8 cellular contexts compared by ENCODE assay signal in the genomic region with DNA sequence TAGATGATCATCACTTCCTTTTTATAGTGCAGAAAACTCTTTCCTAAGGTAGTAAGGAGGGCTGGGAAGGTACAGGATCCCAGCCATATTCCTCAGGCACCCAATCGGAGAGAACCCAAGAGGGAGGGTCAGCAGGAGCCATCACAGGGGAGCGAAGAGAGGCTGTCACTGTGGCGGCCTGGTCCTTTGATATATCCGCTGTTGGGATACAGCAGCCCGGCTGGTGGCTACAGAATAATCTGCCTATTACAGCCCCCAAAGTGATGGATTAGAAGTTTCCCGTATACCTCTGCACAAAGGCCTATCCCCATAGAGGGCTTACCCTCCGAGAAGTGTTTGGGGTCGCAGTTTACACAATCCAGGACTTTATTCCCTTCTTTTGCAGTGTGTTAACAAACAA. TPM values are rescaled to one million over a fixed set of nuclear protein-coding genes. Genes with fewer than 3 reads are reported as not detected.
DNase-seq lines count a peak whose midpoint lies in the region; ATAC-seq, FAIRE-seq and TF ChIP-seq lines count a peak whose summit lies in the region.

No MANE protein-coding gene starts in this region.

- H3K9me1 ChIP-seq in keratinocyte (ENCODE audit: control insufficient read depth, extremely low read depth, insufficient read depth, low read length) = no peaks in the 10 kb centered on the region

- H2AFZ ChIP-seq in mammary epithelial cell (ENCODE audit: low read depth, low read length) (no peak overlapping the region), keratinocyte (ENCODE audit: control insufficient read depth, low read length) (no peak overlapping the region)

- H3K4me3 ChIP-seq in mammary epithelial cell (replicated peaks in 1 of 3; ENCODE audit: insufficient read depth in 1 of 3, low read depth in 2 of 3, low read length in 3 of 3) = no peak overlapping the region
- no peak overlapping the region for H3K4me3 ChIP-seq in keratinocyte (ENCODE audit: control insufficient read depth in 2 of 3, extremely low read depth in 1 of 3, insufficient read depth in 2 of 3, low read depth in 1 of 3, low read length in 3 of 3)
- peak overlapping the region; percentile 68 to 83 for H3K4me3 ChIP-seq in vagina

- TF ChIP-seq CTCF in MCF 10A (IDR thresholded peaks at IDR 0.05; ENCODE audit: unreplicated experiment) = no peak
- TF ChIP-seq CTCF in mammary epithelial cell (conservative IDR thresholded peaks at IDR 0.05 in 1 of 2, IDR thresholded peaks at IDR 0.05 in 1 of 2; ENCODE audit: extremely low read depth in 1 of 2, insufficient read depth in 1 of 2, low read depth in 1 of 2, low read length in 2 of 2) = no peak
- no peak for TF ChIP-seq CTCF in keratinocyte (optimal IDR thresholded peaks at IDR 0.05 in 1 of 3, IDR thresholded peaks at IDR 0.05 in 1 of 3, conservative IDR thresholded peaks at IDR 0.05 in 1 of 3; ENCODE audit: extremely low read depth in 1 of 3, insufficient read depth in 2 of 3, low read length in 3 of 3)
- TF ChIP-seq CTCF in vagina (IDR thresholded peaks at IDR 0.05) = no peak

- H3K9me3 Mint-ChIP-seq in MCF 10A (ENCODE audit: unreplicated experiment) = no peaks in the 10 kb centered on the region
- no peaks in the 10 kb centered on the region for H3K9me3 Mint-ChIP-seq in activated T-helper 1 cell treated with anti-CD3 and anti-CD28 coated beads, Interleukin-12 subunit alpha, Interleukin-12 subunit beta, Interleukin-2, Interleukin-4 antibody, amounts not matched to agents 30 ng/mL and 10 ng/mL and 1 ng/mL, durations not matched to agents 14 hours and 24 hours and 36 hours

- in situ Hi-C loops in mammary epithelial cell (cut with MboI; ENCODE audit: low sequenced_read_pairs in 2 of 2) = loop anchor here (10.0 to 25.0 kb wide), 3 partner anchors 105 to 245 kb away; a partner anchor contains a TSS

- 57% methylated on average over 8 of the region's 8 CpGs for WGBS in mammary epithelial cell (ENCODE audit: low coverage, missing lambda C conversion rate)

- H3K9me3 ChIP-seq in mammary epithelial cell (replicated peaks; ENCODE audit: insufficient read depth, low read length) (no peaks in the 10 kb centered on the region), keratinocyte (ENCODE audit: control insufficient read depth, low read depth, low read length) (no peaks in the 10 kb centered on the region), vagina (no peaks in the 10 kb centered on the region)

- dilution Hi-C loops in mammary epithelial cell (cut with HindIII; ENCODE audit: low sequenced_read_pairs) (loop anchor here (10.0 kb wide), 1 partner anchor 55 kb away; a partner anchor contains a TSS), keratinocyte (cut with MboI; ENCODE audit: extremely low pct_ligation_motif_present, low sequenced_read_pairs) (no loop called here)

- H3K36me3 ChIP-seq in mammary epithelial cell (ENCODE audit: insufficient read depth, low read length) (no peaks in the 10 kb centered on the region), keratinocyte (ENCODE audit: control insufficient read depth in 2 of 2, extremely low read depth in 1 of 2, insufficient read depth in 2 of 2, low read length in 2 of 2) (no peaks in the 10 kb centered on the region), vagina (no peaks in the 10 kb centered on the region)

- H3K27me3 ChIP-seq in mammary epithelial cell (ENCODE audit: insufficient read depth, low read length) = no peaks in the 10 kb centered on the region
- H3K27me3 ChIP-seq in keratinocyte (ENCODE audit: control insufficient read depth, extremely low read depth, insufficient read depth, low read length) = no peaks in the 10 kb centered on the region
- no peaks in the 10 kb centered on the region for H3K27me3 ChIP-seq in vagina

- DNase-seq in MCF 10A (ENCODE audit: unreplicated experiment) (no peak), mammary epithelial cell (no peak), keratinocyte (ENCODE audit: low read depth, low spot score) (no peak), vagina (ENCODE audit: extremely low spot score in 2 of 2) (no peak), NOMO-1 treated with DMSO at 0.1 percent for 48 hours (lab: John Stamatoyannopoulos, UW; ENCODE audit: unreplicated experiment) (no peak), NCI-H526 treated with DMSO at 0.1 percent for 48 hours (lab: John Stamatoyannopoulos, UW) (no peak)
- no peak for DNase-seq in activated T-helper 1 cell treated with anti-CD3 and anti-CD28 coated beads, Interleukin-12 subunit alpha, Interleukin-12 subunit beta, Interleukin-2, Interleukin-4 antibody, amounts not matched to agents 30 ng/mL and 10 ng/mL and 1 ng/mL, durations not matched to agents 14 hours and 24 hours and 36 hours (ENCODE audit: low spot score)

- no peak overlapping the region for H3K9ac ChIP-seq in mammary epithelial cell (ENCODE audit: insufficient read depth, low read length)
- H3K9ac ChIP-seq in keratinocyte (ENCODE audit: control insufficient read depth, extremely low read depth, insufficient read depth, low read length) = no peak overlapping the region

- ATAC-seq in GM21367 (IDR thresholded peaks at IDR 0.05; ENCODE audit: unreplicated experiment) = no peak

- H3K4me1 ChIP-seq in mammary epithelial cell (ENCODE audit: insufficient read depth, low read length) (peaks cover 8% of the 10 kb centered on the region), keratinocyte (ENCODE audit: control insufficient read depth, extremely low read depth, insufficient read depth, low read length) (peaks cover 8% of the 10 kb centered on the region), vagina (peaks cover 18% of the 10 kb centered on the region)

- no peak for TF ChIP-seq POLR2A in vagina (IDR thresholded peaks at IDR 0.05)

- no TSS peak for BruUV-seq in MCF 10A (replicated peaks; lab: Mats Ljungman, UMichigan)
- BruUV-seq in mammary epithelial cell (replicated peaks; lab: Mats Ljungman, UMichigan) = no TSS peak

- POLR2A ChIA-PET in MCF 10A (lab: Yijun Ruan, JAX) = interaction anchor here (0.8 to 7.4 kb wide), 7 partner anchors 9 to 196 kb away, joined by 4 to 85 read pairs (median 19); a partner anchor contains a TSS

- no peak for FAIRE-seq in keratinocyte (lab: Jason Lieb, UNC)

- H3K79me2 ChIP-seq in mammary epithelial cell (ENCODE audit: insufficient read depth, low read length) (no peaks in the 10 kb centered on the region), keratinocyte (ENCODE audit: control insufficient read depth, insufficient read depth, low read length) (no peaks in the 10 kb centered on the region)

- CTCF ChIA-PET in MCF 10A (lab: Yijun Ruan, JAX) (interaction anchor here (1.3 to 3.4 kb wide), 3 partner anchors 10 to 33 kb away, joined by 3 to 27 read pairs (median 3); no protein-coding TSS in a partner anchor), mammary epithelial cell (lab: Charles Lee; ENCODE audit: low non-redundant PET) (no interaction called here)

- peak overlapping the region; percentile 78 for H3K4me3 Mint-ChIP-seq in MCF 10A (ENCODE audit: unreplicated experiment)
- peak overlapping the region; percentile 92 for H3K4me3 Mint-ChIP-seq in activated T-helper 1 cell treated with anti-CD3 and anti-CD28 coated beads, Interleukin-12 subunit alpha, Interleukin-12 subunit beta, Interleukin-2, Interleukin-4 antibody, amounts not matched to agents 30 ng/mL and 10 ng/mL and 1 ng/mL, durations not matched to agents 14 hours and 24 hours and 36 hours

- intact Hi-C loops in MCF 10A (cut with micrococcal nuclease) (loop anchor here (1.0 to 2.0 kb wide), 2 partner anchors 9 to 57 kb away; no protein-coding TSS in a partner anchor), mammary epithelial cell (cut with micrococcal nuclease) (loop anchor here (1.0 kb wide), 1 partner anchor 9 kb away; no protein-coding TSS in a partner anchor), vagina (cut with DNase I) (loop anchor here (10.0 kb wide), 1 partner anchor 55 kb away; a partner anchor contains a TSS)
- intact Hi-C loops in activated T-helper 1 cell treated with anti-CD3 and anti-CD28 coated beads, Interleukin-12 subunit alpha, Interleukin-12 subunit beta, Interleukin-2, Interleukin-4 antibody, amounts not matched to agents 30 ng/mL and 10 ng/mL and 1 ng/mL, durations not matched to agents 14 hours and 24 hours and 36 hours (cut with micrococcal nuclease) = loop anchor here (1.0 to 10.0 kb wide), 6 partner anchors 9 to 1845 kb away; a partner anchor contains a TSS

- H3K27ac Mint-ChIP-seq in MCF 10A (ENCODE audit: low read depth, unreplicated experiment) = peak overlapping the region; percentile 99
- H3K27ac Mint-ChIP-seq in activated T-helper 1 cell treated with anti-CD3 and anti-CD28 coated beads, Interleukin-12 subunit alpha, Interleukin-12 subunit beta, Interleukin-2, Interleukin-4 antibody, amounts not matched to agents 30 ng/mL and 10 ng/mL and 1 ng/mL, durations not matched to agents 14 hours and 24 hours and 36 hours = peak overlapping the region; percentile 98

- H3K4me2 ChIP-seq in mammary epithelial cell (ENCODE audit: insufficient read depth, low read depth, low read length) (no peak overlapping the region), keratinocyte (ENCODE audit: control insufficient read depth, extremely low read depth, insufficient read depth, low read depth, low read length) (peak overlapping the region; percentile 2)

- no peak overlapping the region for H3K27ac ChIP-seq in mammary epithelial cell (ENCODE audit: insufficient read depth, low read depth, low read length)
- no peak overlapping the region for H3K27ac ChIP-seq in keratinocyte (ENCODE audit: control insufficient read depth, insufficient read depth, low read length)
- peak overlapping the region; percentile 98 for H3K27ac ChIP-seq in vagina

- H4K20me1 ChIP-seq in mammary epithelial cell (ENCODE audit: insufficient read depth, low read length) = no peaks in the 10 kb centered on the region
- H4K20me1 ChIP-seq in keratinocyte (ENCODE audit: control insufficient read depth, extremely low read depth, insufficient read depth, low read length) = no peaks in the 10 kb centered on the region

- peaks cover 15% of the 10 kb centered on the region for H3K4me1 Mint-ChIP-seq in MCF 10A (ENCODE audit: insufficient read depth, unreplicated experiment)
- peaks cover 54% of the 10 kb centered on the region for H3K4me1 Mint-ChIP-seq in activated T-helper 1 cell treated with anti-CD3 and anti-CD28 coated beads, Interleukin-12 subunit alpha, Interleukin-12 subunit beta, Interleukin-2, Interleukin-4 antibody, amounts not matched to agents 30 ng/mL and 10 ng/mL and 1 ng/mL, durations not matched to agents 14 hours and 24 hours and 36 hours (ENCODE audit: low read depth)

- H3K27me3 Mint-ChIP-seq in MCF 10A (ENCODE audit: insufficient read depth, unreplicated experiment) = no peaks in the 10 kb centered on the region
- H3K27me3 Mint-ChIP-seq in activated T-helper 1 cell treated with anti-CD3 and anti-CD28 coated beads, Interleukin-12 subunit alpha, Interleukin-12 subunit beta, Interleukin-2, Interleukin-4 antibody, amounts not matched to agents 30 ng/mL and 10 ng/mL and 1 ng/mL, durations not matched to agents 14 hours and 24 hours and 36 hours (ENCODE audit: insufficient read depth) = peaks cover 10% of the 10 kb centered on the region

- H3K36me3 Mint-ChIP-seq in MCF 10A (ENCODE audit: insufficient read depth, unreplicated experiment) = peaks cover 17% of the 10 kb centered on the region
- peaks cover 2% of the 10 kb centered on the region for H3K36me3 Mint-ChIP-seq in activated T-helper 1 cell treated with anti-CD3 and anti-CD28 coated beads, Interleukin-12 subunit alpha, Interleukin-12 subunit beta, Interleukin-2, Interleukin-4 antibody, amounts not matched to agents 30 ng/mL and 10 ng/mL and 1 ng/mL, durations not matched to agents 14 hours and 24 hours and 36 hours (ENCODE audit: low read depth)

RNA-seq across cellular contexts. Expression of a gene that starts 48.5 kb away (rescaled TPM):
- total RNA-seq in MCF 10A (2022) = not detected in 2 replicates
- not detected for total RNA-seq in mammary epithelial cell
- polyA plus RNA-seq in mammary epithelial cell = not detected
- polyA minus RNA-seq in mammary epithelial cell = not detected
- total RNA-seq in activated T-helper 1 cell treated with anti-CD3 and anti-CD28 coated beads, Interleukin-12 subunit alpha, Interleukin-12 subunit beta, Interleukin-2, Interleukin-4 antibody, amounts not matched to agents 30 ng/mL and 10 ng/mL and 1 ng/mL, durations not matched to agents 14 hours and 24 hours and 36 hours = not detected in 2 replicates
- not detected in 3 replicates for polyA plus RNA-seq in keratinocyte
- polyA plus RNA-seq in keratinocyte (2011; ENCODE audit: low read depth) = not detected
- polyA plus RNA-seq in keratinocyte (2011; cell fraction: cytosol; rRNA removed) = not detected in 2 replicates
- polyA plus RNA-seq in keratinocyte (2011; cell fraction: nucleus; rRNA removed) = not detected in 2 replicates
- polyA plus RNA-seq in keratinocyte (2012; ENCODE audit: low replicate concordance) = not detected in 2 replicates
- not detected in 3 replicates for polyA minus RNA-seq in keratinocyte
- not detected for polyA minus RNA-seq in keratinocyte (2011; cell fraction: cytosol; rRNA and poly(A)+ RNA removed)
- not detected in 2 replicates for polyA minus RNA-seq in keratinocyte (2011; cell fraction: nucleus; rRNA and poly(A)+ RNA removed)
- not detected for total RNA-seq in vagina

RNA-seq across cellular contexts. Expression of a gene that starts 55.7 kb away (rescaled TPM):
- 73.7 and 76.1 TPM in 2 replicates for total RNA-seq in MCF 10A (2022)
- 10 to 100 TPM; 34.0 to 52.0 TPM for total RNA-seq in mammary epithelial cell
- 19.2 TPM for polyA plus RNA-seq in mammary epithelial cell
- polyA minus RNA-seq in mammary epithelial cell = 117 TPM
- 40.5 and 41.7 TPM in 2 replicates for total RNA-seq in activated T-helper 1 cell treated with anti-CD3 and anti-CD28 coated beads, Interleukin-12 subunit alpha, Interleukin-12 subunit beta, Interleukin-2, Interleukin-4 antibody, amounts not matched to agents 30 ng/mL and 10 ng/mL and 1 ng/mL, durations not matched to agents 14 hours and 24 hours and 36 hours
- 22.8 to 34.6 TPM (median 31.9 TPM) in 3 replicates for polyA plus RNA-seq in keratinocyte
- 57.7 TPM for polyA plus RNA-seq in keratinocyte (2011; ENCODE audit: low read depth)
- polyA plus RNA-seq in keratinocyte (2011; cell fraction: cytosol; rRNA removed) = 24.7 and 38.4 TPM in 2 replicates
- polyA plus RNA-seq in keratinocyte (2011; cell fraction: nucleus; rRNA removed) = 55.2 and 58.5 TPM in 2 replicates
- polyA plus RNA-seq in keratinocyte (2012; ENCODE audit: low replicate concordance) = 27.6 and 29.5 TPM in 2 replicates
- polyA minus RNA-seq in keratinocyte = 23.9 to 42.5 TPM (median 33.0 TPM) in 3 replicates
- polyA minus RNA-seq in keratinocyte (2011; cell fraction: cytosol; rRNA and poly(A)+ RNA removed) = 19.0 TPM
- polyA minus RNA-seq in keratinocyte (2011; cell fraction: nucleus; rRNA and poly(A)+ RNA removed) = 30.9 and 52.7 TPM in 2 replicates
- 40.5 TPM for total RNA-seq in vagina

RNA-seq across cellular contexts. Expression of a gene that starts 56.5 kb away (rescaled TPM):
- total RNA-seq in MCF 10A (2022) (not detected in 2 replicates), mammary epithelial cell (not detected), vagina (not detected)
- polyA plus RNA-seq in mammary epithelial cell (not detected), keratinocyte (not detected in 3 replicates)
- polyA minus RNA-seq in mammary epithelial cell (not detected), keratinocyte (not detected in 3 replicates)
- total RNA-seq in activated T-helper 1 cell treated with anti-CD3 and anti-CD28 coated beads, Interleukin-12 subunit alpha, Interleukin-12 subunit beta, Interleukin-2, Interleukin-4 antibody, amounts not matched to agents 30 ng/mL and 10 ng/mL and 1 ng/mL, durations not matched to agents 14 hours and 24 hours and 36 hours = not detected in 2 replicates
- polyA plus RNA-seq in keratinocyte (2011; ENCODE audit: low read depth) = not detected
- polyA plus RNA-seq in keratinocyte (2011; cell fraction: cytosol; rRNA removed) = not detected in 2 replicates
- polyA plus RNA-seq in keratinocyte (2011; cell fraction: nucleus; rRNA removed) = not detected in 2 replicates
- polyA plus RNA-seq in keratinocyte (2012; ENCODE audit: low replicate concordance) = not detected in 2 replicates
- not detected for polyA minus RNA-seq in keratinocyte (2011; cell fraction: cytosol; rRNA and poly(A)+ RNA removed)
- not detected in 2 replicates for polyA minus RNA-seq in keratinocyte (2011; cell fraction: nucleus; rRNA and poly(A)+ RNA removed)

Comparison
In these comparisons a context has a peak if more than half of its experiments do, and no peak if none do; other contexts are left out.
1. H3K4me3 ChIP-seq: peak in vagina (2 of 2); none in mammary epithelial cell (0 of 3) and keratinocyte (0 of 3).